ENCODE assay signal across 7 cellular contexts in the genomic region with DNA sequence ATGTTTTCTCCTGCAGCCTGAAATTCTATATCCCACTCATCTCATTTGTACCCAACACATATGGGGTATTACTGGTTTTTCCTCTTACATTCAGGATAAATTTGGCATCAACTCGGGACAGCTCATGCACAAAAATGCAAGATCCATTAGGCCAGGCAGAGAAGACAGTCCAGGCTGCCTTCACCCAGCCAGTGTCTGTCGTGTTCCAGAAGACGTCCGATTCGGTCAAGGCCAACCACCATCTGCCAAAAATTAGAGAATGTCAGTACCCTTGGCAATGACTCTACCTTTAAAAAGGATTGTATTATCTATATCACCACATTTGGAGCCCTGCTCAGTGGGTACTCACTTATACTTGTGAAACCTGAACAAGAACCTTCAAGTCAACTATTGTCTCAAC. TPM values are rescaled to one million over a fixed set of nuclear protein-coding genes. Genes with fewer than 3 reads are reported as not detected.
"Had no signal": no experiment of that assay in that cellular context is flagged by ENCODE, and none has a peak within 500 bp of the region (broad histone marks: within the 10 kb centered on the region; RNA-seq: fewer than 3 reads in every experiment).

No MANE protein-coding gene starts in this region.

RNA-seq across cellular contexts. Expression of a gene that starts 23.3 kb away (rescaled TPM):
- total RNA-seq: subcutaneous adipose tissue, temporal lobe, thoracic aorta, transverse colon, upper lobe of right lung, ureter, vagina had no signal
